In the genomic region with DNA sequence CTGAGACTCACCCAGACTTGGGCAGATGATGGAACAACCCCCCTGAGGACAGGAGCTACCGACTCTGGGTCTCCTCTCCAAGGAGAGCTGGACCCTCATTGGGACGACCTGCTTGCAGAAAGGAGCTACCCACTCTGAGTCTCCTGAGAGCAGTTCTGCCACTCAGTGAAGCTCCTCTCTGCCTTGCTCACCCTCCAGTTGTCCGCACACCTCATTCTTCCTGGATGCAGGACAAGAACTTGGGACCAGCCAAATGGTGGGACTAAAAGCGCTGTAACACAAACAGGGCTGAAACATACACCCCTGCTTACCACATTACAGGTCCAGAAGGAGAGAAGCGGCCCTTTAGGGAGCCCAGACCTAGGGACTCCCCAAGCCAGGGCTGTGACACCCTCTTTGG, we compare ENCODE assay signal across 26 cellular contexts.
"Had no signal": no experiment of that assay in that cellular context is flagged by ENCODE, and none has a peak within 500 bp of the region (broad histone marks: within the 10 kb centered on the region; RNA-seq: fewer than 3 reads in every experiment).

No MANE protein-coding gene starts in this region.

- H3K4me1 Mint-ChIP-seq: activated CD4-positive, alpha-beta T cell treated with anti-CD3 and anti-CD28 coated beads, Interleukin-2, amount 10 ng/mL, durations not matched to agents 7 days and 5 days; activated naive CD4-positive, alpha-beta T cell treated with anti-CD3 and anti-CD28 coated beads, Interleukin-2, amount 50 U/mL, for 24 hours; activated naive CD8-positive, alpha-beta T cell treated with anti-CD3 and anti-CD28 coated beads, Interleukin-2, amount 10 ng/mL, durations not matched to agents 7 days and 5 days had no signal

- H3K27ac ChIP-seq: body of pancreas, breast epithelium, Peyer's patch, SJCRH30, SK-N-MC, WERI-Rb-1 had no signal

- H3K36me3 Mint-ChIP-seq: activated naive CD4-positive, alpha-beta T cell treated with anti-CD3 and anti-CD28 coated beads, Interleukin-2, amount 50 U/mL, for 24 hours; activated naive CD8-positive, alpha-beta T cell treated with anti-CD3 and anti-CD28 coated beads, Interleukin-2, amount 10 ng/mL, durations not matched to agents 7 days and 5 days had no signal

- H3K9me3 ChIP-seq: body of pancreas, breast epithelium, Peyer's patch, SJCRH30 had no signal

- H3K9me3 Mint-ChIP-seq: activated CD4-positive, alpha-beta T cell treated with anti-CD3 and anti-CD28 coated beads, Interleukin-2, amount 10 ng/mL, durations not matched to agents 7 days and 5 days; activated naive CD4-positive, alpha-beta T cell treated with anti-CD3 and anti-CD28 coated beads, Interleukin-2, amount 50 U/mL, for 24 hours; activated naive CD8-positive, alpha-beta T cell treated with anti-CD3 and anti-CD28 coated beads, Interleukin-2, amount 10 ng/mL, durations not matched to agents 7 days and 5 days; activated T-cell treated with anti-CD3 and anti-CD28 coated beads, Interleukin-2, amount 50 U/mL, for 24 hours; activated T-helper 2 cell treated with anti-CD3 and anti-CD28 coated beads, Interferon-gamma antibody, Interleukin-2, Interleukin-4, amounts not matched to agents 10 μg/mL and 5 μg/mL and 100 μg/mL, durations not matched to agents 14 hours and 24 hours and 36 hours; IgD-negative memory B cell had no signal

- H3K4me1 ChIP-seq: body of pancreas, breast epithelium, Peyer's patch, SJCRH30 had no signal

- H3K27ac Mint-ChIP-seq: activated CD4-positive, alpha-beta T cell treated with anti-CD3 and anti-CD28 coated beads, Interleukin-2, amount 10 ng/mL, durations not matched to agents 7 days and 5 days; activated CD8-positive, alpha-beta T cell treated with anti-CD3 and anti-CD28 coated beads, Interleukin-2, amount 10 ng/mL, durations not matched to agents 7 days and 5 days; activated naive CD4-positive, alpha-beta T cell treated with anti-CD3 and anti-CD28 coated beads, Interleukin-2, amount 50 U/mL, for 24 hours; activated naive CD8-positive, alpha-beta T cell treated with anti-CD3 and anti-CD28 coated beads, Interleukin-2, amount 10 ng/mL, durations not matched to agents 7 days and 5 days; activated T-cell treated with anti-CD3 and anti-CD28 coated beads, Interleukin-2, amount 50 U/mL, for 24 hours; activated T-helper 2 cell treated with anti-CD3 and anti-CD28 coated beads, Interferon-gamma antibody, Interleukin-2, Interleukin-4, amounts not matched to agents 10 μg/mL and 5 μg/mL and 100 μg/mL, durations not matched to agents 14 hours and 24 hours and 36 hours; IgD-negative memory B cell had no signal

- FAIRE-seq: astrocyte had no signal

- DNase-seq: activated CD4-positive, alpha-beta T cell treated with anti-CD3 and anti-CD28 coated beads for 1 hour; activated CD4-positive, alpha-beta T cell treated with anti-CD3 and anti-CD28 coated beads, Interleukin-2, amount 10 ng/mL, durations not matched to agents 7 days and 5 days; activated CD4-positive, alpha-beta T cell treated with anti-CD3 and anti-CD28 coated beads, Interleukin-2, amount 50 U/mL, for 48 hours; activated CD4-positive, CD25-positive, alpha-beta regulatory T cell; activated CD8-positive, alpha-beta T cell treated with anti-CD3 and anti-CD28 coated beads, Interleukin-2, amount 10 ng/mL, durations not matched to agents 7 days and 5 days; activated gamma-delta T cell; activated naive CD4-positive, alpha-beta T cell treated with Interleukin-2 at 50 U/mL for 16 hours; activated naive CD8-positive, alpha-beta T cell treated with anti-CD3 and anti-CD28 coated beads, Interleukin-2, amount 10 ng/mL, durations not matched to agents 7 days and 5 days; activated T-cell treated with anti-CD3 and anti-CD28 coated beads, Interleukin-2, amount 50 U/mL, for 24 hours; body of pancreas; Karpas-422; KBM-7; NCI-H1048; NCI-H1436; NCI-H524 treated with DMSO at 0.1 percent for 48 hours; PC-3; Peyer's patch; SJCRH30; T1000; WERI-Rb-1 had no signal

- ATAC-seq: activated CD8-positive, alpha-beta T cell treated with anti-CD3 and anti-CD28 coated beads, Interleukin-2, amount 10 ng/mL, durations not matched to agents 7 days and 5 days; body of pancreas; PC-3 had no signal

- H3K4me3 ChIP-seq: body of pancreas, breast epithelium, Peyer's patch, SJCRH30, SK-N-MC had no signal

- H3K36me3 ChIP-seq: breast epithelium, Peyer's patch, SJCRH30, WERI-Rb-1 had no signal

- H3K27me3 ChIP-seq: body of pancreas, breast epithelium, Peyer's patch, SJCRH30 had no signal

- H3K4me3 Mint-ChIP-seq: activated CD4-positive, alpha-beta T cell treated with anti-CD3 and anti-CD28 coated beads, Interleukin-2, amount 10 ng/mL, durations not matched to agents 7 days and 5 days; activated CD8-positive, alpha-beta T cell treated with anti-CD3 and anti-CD28 coated beads, Interleukin-2, amount 10 ng/mL, durations not matched to agents 7 days and 5 days; activated naive CD4-positive, alpha-beta T cell treated with anti-CD3 and anti-CD28 coated beads, Interleukin-2, amount 50 U/mL, for 24 hours; activated naive CD8-positive, alpha-beta T cell treated with anti-CD3 and anti-CD28 coated beads, Interleukin-2, amount 10 ng/mL, durations not matched to agents 7 days and 5 days; activated T-cell treated with anti-CD3 and anti-CD28 coated beads, Interleukin-2, amount 50 U/mL, for 24 hours; IgD-negative memory B cell had no signal
